17 cellular contexts compared by ENCODE assay signal in the genomic region with DNA sequence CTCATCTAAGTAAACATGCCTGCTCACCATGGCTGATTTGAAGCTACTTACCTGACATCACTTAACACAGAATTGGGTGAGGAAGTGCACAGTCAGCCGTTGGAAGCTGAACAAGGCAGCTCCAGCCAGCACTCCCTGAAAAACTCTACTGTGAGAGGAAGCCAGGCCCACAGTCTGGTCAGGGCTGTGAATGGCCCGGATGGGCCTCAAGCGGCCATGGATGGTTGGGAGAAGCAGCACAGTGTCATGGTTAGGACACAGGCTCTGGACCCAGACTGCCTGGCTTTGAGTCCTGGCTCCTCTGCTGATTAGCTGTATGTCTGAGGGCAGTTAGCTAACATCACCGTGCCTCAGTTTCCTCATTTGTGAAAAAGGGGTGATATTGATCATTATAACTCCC.
DNase-seq lines count a peak whose midpoint lies in the region; ATAC-seq and TF ChIP-seq lines count a peak whose summit lies in the region.
"Had no signal": no experiment of that assay in that cellular context is flagged by ENCODE, and none has a peak within 500 bp of the region (broad histone marks: within the 10 kb centered on the region; RNA-seq: fewer than 3 reads in every experiment).

No MANE protein-coding gene starts in this region.

- WGBS in upper lobe of left lung, 2 donors = 48 to 61% methylated on average over 4 of the region's 4 CpGs

- peaks cover 18% of the 10 kb centered on the region for H3K27me3 Mint-ChIP-seq in nephron progenitor cell (ENCODE audit: low read depth, poor library complexity)
- peaks cover 24% of the 10 kb centered on the region for H3K27me3 Mint-ChIP-seq in CD8-positive, alpha-beta T cell (ENCODE audit: low read depth)

- BruUV-seq in OCI-LY7 (replicated peaks; lab: Mats Ljungman, UMichigan) = no TSS peak

- H3K9me2 ChIP-seq in OCI-LY7 (ENCODE audit: insufficient read depth, low read length) = no peaks in the 10 kb centered on the region

- H3K4me3 ChIP-seq in HUES48 (ENCODE audit: low read depth, low read length) (no peak overlapping the region), OCI-LY7 (ENCODE audit: low read depth, low read length, poor library complexity, severe bottlenecking) (no peak overlapping the region), upper lobe of left lung (no peak overlapping the region)
- no peak overlapping the region for H3K4me3 ChIP-seq in CD8-positive, alpha-beta T cell (ENCODE audit: low read depth, low read length)
- H3K4me3 ChIP-seq: Peyer's patch had no signal

- ATAC-seq in left ventricle myocardium superior (no peak), upper lobe of left lung (ENCODE audit: low FRiP score in 2 of 2) (no peak)
- no peak for ATAC-seq in CD8-positive, alpha-beta T cell
- ATAC-seq: Right ventricle myocardium inferior, T-cell had no signal

- no peaks in the 10 kb centered on the region for H4K20me1 ChIP-seq in OCI-LY7 (ENCODE audit: insufficient read depth, low read length)

- H3K4me1 ChIP-seq in HUES48 (ENCODE audit: control insufficient read depth, insufficient read depth, low read length) (peaks cover 40% of the 10 kb centered on the region), OCI-LY7 (ENCODE audit: insufficient read depth, low read length, poor library complexity, severe bottlenecking) (no peaks in the 10 kb centered on the region), upper lobe of left lung (no peaks in the 10 kb centered on the region)
- no peaks in the 10 kb centered on the region for H3K4me1 ChIP-seq in CD8-positive, alpha-beta T cell (ENCODE audit: insufficient read depth, low read length)
- H3K4me1 ChIP-seq: Peyer's patch had no signal

- no peaks in the 10 kb centered on the region for H3K79me2 ChIP-seq in OCI-LY7 (ENCODE audit: insufficient read depth, low read depth, low read length)

- TF ChIP-seq CTCF in OCI-LY7 (conservative IDR thresholded peaks at IDR 0.05; ENCODE audit: low read length) = no peak
- TF ChIP-seq CTCF in nephron progenitor cell (IDR thresholded peaks at IDR 0.05) = no peak
- TF ChIP-seq CTCF in upper lobe of left lung (IDR thresholded peaks at IDR 0.05) = no peak
- no peak for TF ChIP-seq CTCF in CD8-positive, alpha-beta T cell (IDR thresholded peaks at IDR 0.05)

- DNase-seq in COLO668 (lab: John Stamatoyannopoulos, UW; ENCODE audit: unreplicated experiment) = peak; percentile 69
- no peak for DNase-seq in OCI-LY7 (ENCODE audit: low spot score)
- DNase-seq in nephron progenitor cell = no peak
- no peak for DNase-seq in left ventricle myocardium superior
- no peak for DNase-seq in upper lobe of left lung
- no peak for DNase-seq in CD8-positive, alpha-beta T cell
- DNase-seq: ACHN, HCEC 1CT, NCI-H1105 treated with DMSO at 0.1 percent for 48 hours, NCI-H2081, NCI-H2227 treated with DMSO at 0.1 percent for 48 hours, NCI-H774 had no signal

- intact Hi-C loops in OCI-LY7 (cut with micrococcal nuclease; ENCODE audit: unreplicated experiment) (no loop called here), left ventricle myocardium superior (cut with micrococcal nuclease) (no loop called here)
- intact Hi-C loops in CD8-positive, alpha-beta T cell (cut with DNase I, micrococcal nuclease) = no loop called here

- no peaks in the 10 kb centered on the region for H3K36me3 Mint-ChIP-seq in nephron progenitor cell (ENCODE audit: low read depth)
- no peaks in the 10 kb centered on the region for H3K36me3 Mint-ChIP-seq in CD8-positive, alpha-beta T cell
- H3K36me3 Mint-ChIP-seq: IgD-negative memory B cell, T-cell had no signal

- H3K27me3 ChIP-seq in HUES48 (ENCODE audit: control insufficient read depth, insufficient read depth, low read length) (no peaks in the 10 kb centered on the region; the same call in 1 of the 2 replicates), upper lobe of left lung (no peaks in the 10 kb centered on the region)
- no peaks in the 10 kb centered on the region for H3K27me3 ChIP-seq in CD8-positive, alpha-beta T cell (ENCODE audit: insufficient read depth, low read length)
- H3K27me3 ChIP-seq: Peyer's patch had no signal

- CTCF ChIA-PET in OCI-LY7 (lab: Charles Lee; ENCODE audit: unreplicated experiment) = no interaction called here
- CTCF ChIA-PET in CD8-positive, alpha-beta T cell (lab: Charles Lee) = no interaction called here

- H3K36me3 ChIP-seq in HUES48 (ENCODE audit: control insufficient read depth, insufficient read depth, low read length) = no peaks in the 10 kb centered on the region
- H3K36me3 ChIP-seq in OCI-LY7 (ENCODE audit: insufficient read depth, low read length) = no peaks in the 10 kb centered on the region
- H3K36me3 ChIP-seq in upper lobe of left lung = no peaks in the 10 kb centered on the region
- no peaks in the 10 kb centered on the region for H3K36me3 ChIP-seq in CD8-positive, alpha-beta T cell (ENCODE audit: insufficient read depth, low read length)
- H3K36me3 ChIP-seq: Peyer's patch had no signal

- H3K9ac ChIP-seq in HUES48 (ENCODE audit: low read depth, low read length) = no peak overlapping the region

- peaks cover 20% of the 10 kb centered on the region for H3K4me1 Mint-ChIP-seq in nephron progenitor cell
- H3K4me1 Mint-ChIP-seq in CD8-positive, alpha-beta T cell (ENCODE audit: low read depth) = no peaks in the 10 kb centered on the region
- H3K4me1 Mint-ChIP-seq: IgD-negative memory B cell, T-cell had no signal

- peak overlapping the region; percentile 18 for H3K27ac Mint-ChIP-seq in nephron progenitor cell
- no peak overlapping the region for H3K27ac Mint-ChIP-seq in CD8-positive, alpha-beta T cell
- H3K27ac Mint-ChIP-seq: IgD-negative memory B cell, T-cell had no signal

- H2AFZ ChIP-seq in OCI-LY7 (ENCODE audit: low read length) = 0 out of 2 replicates have a peak overlapping the region, but pooled peaks have one; percentile 6

- H3K4me3 Mint-ChIP-seq in nephron progenitor cell = no peak overlapping the region
- no peak overlapping the region for H3K4me3 Mint-ChIP-seq in CD8-positive, alpha-beta T cell
- H3K4me3 Mint-ChIP-seq: IgD-negative memory B cell, T-cell had no signal

- no peak overlapping the region for H3K4me2 ChIP-seq in OCI-LY7 (ENCODE audit: low read length)

- no peaks in the 10 kb centered on the region for H3K9me3 ChIP-seq in HUES48 (ENCODE audit: control insufficient read depth, insufficient read depth, low read length)
- H3K9me3 ChIP-seq in OCI-LY7 (ENCODE audit: low read length) = no peaks in the 10 kb centered on the region
- H3K9me3 ChIP-seq in upper lobe of left lung = no peaks in the 10 kb centered on the region
- H3K9me3 ChIP-seq in CD8-positive, alpha-beta T cell (ENCODE audit: low read length) = no peaks in the 10 kb centered on the region
- H3K9me3 ChIP-seq: Peyer's patch had no signal

- no peaks in the 10 kb centered on the region for H3K9me3 Mint-ChIP-seq in nephron progenitor cell
- H3K9me3 Mint-ChIP-seq in CD8-positive, alpha-beta T cell = no peaks in the 10 kb centered on the region
- H3K9me3 Mint-ChIP-seq: IgD-negative memory B cell, T-cell had no signal

- TF ChIP-seq EP300 in upper lobe of left lung (IDR thresholded peaks at IDR 0.05) = no peak

- peak overlapping the region; percentile 59 for H3K27ac ChIP-seq in HUES48 (ENCODE audit: low read depth, low read length)
- H3K27ac ChIP-seq in OCI-LY7 (ENCODE audit: low read depth, low read length, poor library complexity, severe bottlenecking) = no peak overlapping the region
- H3K27ac ChIP-seq in upper lobe of left lung = no peak overlapping the region
- no peak overlapping the region for H3K27ac ChIP-seq in CD8-positive, alpha-beta T cell (ENCODE audit: low read depth, low read length)
- H3K27ac ChIP-seq: Peyer's patch had no signal

- no peak for TF ChIP-seq POLR2A in upper lobe of left lung (IDR thresholded peaks at IDR 0.05)

- POLR2A ChIA-PET in OCI-LY7 (lab: Charles Lee) = no interaction called here
- POLR2A ChIA-PET in CD8-positive, alpha-beta T cell (lab: Charles Lee) = no interaction called here
